ENCODE assay signal across 1 cellular context in the genomic region with DNA sequence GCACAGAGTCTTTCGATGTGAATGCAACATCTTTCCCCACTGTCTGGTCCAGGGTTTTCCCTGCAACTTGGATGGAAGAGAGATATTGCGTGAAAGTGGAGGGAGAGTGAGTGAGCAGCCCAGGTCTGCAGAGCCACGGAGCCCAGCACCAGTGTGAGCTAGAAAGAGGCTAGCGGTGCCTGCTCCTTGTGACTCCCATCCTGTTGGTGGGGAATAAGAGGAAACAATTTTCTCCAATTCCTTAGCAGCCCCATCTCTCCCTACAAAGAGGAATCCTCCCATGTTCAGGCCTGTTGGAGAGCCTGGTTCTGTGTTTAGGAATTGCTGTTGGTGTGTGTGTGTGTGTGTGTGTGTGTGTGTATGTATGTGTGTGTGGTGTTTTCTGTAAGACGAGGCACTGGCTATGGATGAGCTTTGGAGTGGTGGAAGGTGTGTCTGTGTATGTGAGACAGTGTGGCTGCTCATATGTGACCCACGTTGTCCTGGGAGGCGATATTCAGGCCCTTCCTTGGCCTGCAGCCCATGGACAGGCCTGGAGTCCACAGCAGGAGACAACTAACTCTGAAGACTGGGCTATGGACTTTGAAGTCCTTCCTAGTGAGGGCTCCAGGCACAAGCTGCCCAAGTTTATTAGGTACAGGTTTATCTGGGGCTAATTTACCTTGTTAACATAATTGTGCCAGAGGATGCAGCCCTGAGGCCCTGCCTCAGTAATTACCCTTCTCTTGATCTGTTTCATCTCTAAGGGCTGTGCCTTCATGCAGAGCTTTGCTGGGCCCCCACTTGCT.
TF ChIP-seq lines count a peak whose summit lies in the region.

No MANE protein-coding gene starts in this region.

TF ChIP-seq in K562, 482 proteins besides CTCF, POLR2A, EP300 and RAD21 (continued from another document):
- TF ChIP-seq ARID3A (IDR thresholded peaks at IDR 0.05; ENCODE audit: borderline replicate concordance, low read depth, low read length): no peak
- TF ChIP-seq SRSF7 (optimal IDR thresholded peaks at IDR 0.05; ENCODE audit: low read depth, low read length): no peak
- TF ChIP-seq, protein P1, sequence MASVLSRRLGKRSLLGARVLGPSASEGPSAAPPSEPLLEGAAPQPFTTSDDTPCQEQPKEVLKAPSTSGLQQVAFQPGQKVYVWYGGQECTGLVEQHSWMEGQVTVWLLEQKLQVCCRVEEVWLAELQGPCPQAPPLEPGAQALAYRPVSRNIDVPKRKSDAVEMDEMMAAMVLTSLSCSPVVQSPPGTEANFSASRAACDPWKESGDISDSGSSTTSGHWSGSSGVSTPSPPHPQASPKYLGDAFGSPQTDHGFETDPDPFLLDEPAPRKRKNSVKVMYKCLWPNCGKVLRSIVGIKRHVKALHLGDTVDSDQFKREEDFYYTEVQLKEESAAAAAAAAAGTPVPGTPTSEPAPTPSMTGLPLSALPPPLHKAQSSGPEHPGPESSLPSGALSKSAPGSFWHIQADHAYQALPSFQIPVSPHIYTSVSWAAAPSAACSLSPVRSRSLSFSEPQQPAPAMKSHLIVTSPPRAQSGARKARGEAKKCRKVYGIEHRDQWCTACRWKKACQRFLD (CRISPR knock-in tag; IDR thresholded peaks at IDR 0.05): no peak
- TF ChIP-seq, protein P2, sequence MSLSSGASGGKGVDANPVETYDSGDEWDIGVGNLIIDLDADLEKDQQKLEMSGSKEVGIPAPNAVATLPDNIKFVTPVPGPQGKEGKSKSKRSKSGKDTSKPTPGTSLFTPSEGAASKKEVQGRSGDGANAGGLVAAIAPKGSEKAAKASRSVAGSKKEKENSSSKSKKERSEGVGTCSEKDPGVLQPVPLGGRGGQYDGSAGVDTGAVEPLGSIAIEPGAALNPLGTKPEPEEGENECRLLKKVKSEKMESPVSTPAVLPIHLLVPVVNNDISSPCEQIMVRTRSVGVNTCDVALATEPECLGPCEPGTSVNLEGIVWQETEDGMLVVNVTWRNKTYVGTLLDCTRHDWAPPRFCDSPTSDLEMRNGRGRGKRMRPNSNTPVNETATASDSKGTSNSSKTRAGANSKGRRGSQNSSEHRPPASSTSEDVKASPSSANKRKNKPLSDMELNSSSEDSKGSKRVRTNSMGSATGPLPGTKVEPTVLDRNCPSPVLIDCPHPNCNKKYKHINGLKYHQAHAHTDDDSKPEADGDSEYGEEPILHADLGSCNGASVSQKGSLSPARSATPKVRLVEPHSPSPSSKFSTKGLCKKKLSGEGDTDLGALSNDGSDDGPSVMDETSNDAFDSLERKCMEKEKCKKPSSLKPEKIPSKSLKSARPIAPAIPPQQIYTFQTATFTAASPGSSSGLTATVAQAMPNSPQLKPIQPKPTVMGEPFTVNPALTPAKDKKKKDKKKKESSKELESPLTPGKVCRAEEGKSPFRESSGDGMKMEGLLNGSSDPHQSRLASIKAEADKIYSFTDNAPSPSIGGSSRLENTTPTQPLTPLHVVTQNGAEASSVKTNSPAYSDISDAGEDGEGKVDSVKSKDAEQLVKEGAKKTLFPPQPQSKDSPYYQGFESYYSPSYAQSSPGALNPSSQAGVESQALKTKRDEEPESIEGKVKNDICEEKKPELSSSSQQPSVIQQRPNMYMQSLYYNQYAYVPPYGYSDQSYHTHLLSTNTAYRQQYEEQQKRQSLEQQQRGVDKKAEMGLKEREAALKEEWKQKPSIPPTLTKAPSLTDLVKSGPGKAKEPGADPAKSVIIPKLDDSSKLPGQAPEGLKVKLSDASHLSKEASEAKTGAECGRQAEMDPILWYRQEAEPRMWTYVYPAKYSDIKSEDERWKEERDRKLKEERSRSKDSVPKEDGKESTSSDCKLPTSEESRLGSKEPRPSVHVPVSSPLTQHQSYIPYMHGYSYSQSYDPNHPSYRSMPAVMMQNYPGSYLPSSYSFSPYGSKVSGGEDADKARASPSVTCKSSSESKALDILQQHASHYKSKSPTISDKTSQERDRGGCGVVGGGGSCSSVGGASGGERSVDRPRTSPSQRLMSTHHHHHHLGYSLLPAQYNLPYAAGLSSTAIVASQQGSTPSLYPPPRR (CRISPR knock-in tag; IDR thresholded peaks at IDR 0.05; ENCODE audit: borderline replicate concordance): no peak
- TF ChIP-seq SRSF3 (IDR thresholded peaks at IDR 0.05; ENCODE audit: insufficient read depth, low read length): no peak
